In genomic region chr2:172693037-172693436, GRCh38 we compare ENCODE assay signal across 1 cellular context.
TF ChIP-seq lines count a peak whose summit lies in the region.

No MANE protein-coding gene starts in this region.

TF ChIP-seq in WTC11, 78 proteins besides CTCF, POLR2A, EP300 and RAD21 (continued from another document):
- TF ChIP-seq FOXP4 (CRISPR knock-in tag; IDR thresholded peaks at IDR 0.05) (no peak), E2F1 (CRISPR knock-in tag; IDR thresholded peaks at IDR 0.05) (no peak)
